11 cellular contexts compared by ENCODE assay signal in the genomic region with DNA sequence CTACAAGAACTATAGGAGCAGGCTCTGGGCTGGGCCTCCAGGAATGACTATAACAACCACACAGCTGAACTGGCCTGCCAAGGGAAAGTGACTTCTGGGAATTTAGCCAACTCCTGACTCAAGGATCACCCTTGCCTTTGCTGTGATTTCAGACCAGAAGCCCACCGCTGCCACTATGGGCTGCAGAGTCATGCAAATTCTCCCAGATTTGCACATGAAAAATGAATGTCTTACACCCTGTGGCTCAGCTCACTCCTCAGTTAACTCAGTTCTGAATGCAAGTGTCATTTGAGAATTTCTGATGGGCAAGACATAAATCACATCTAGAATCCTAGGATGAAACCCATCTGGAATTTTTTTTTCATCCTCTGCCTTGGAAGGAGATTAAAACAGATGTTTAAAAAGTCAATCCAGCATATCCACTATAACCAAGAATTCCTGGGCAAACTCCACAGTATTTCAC.
DNase-seq lines count a peak whose midpoint lies in the region; ATAC-seq lines count a peak whose summit lies in the region.
"Had no signal": no experiment of that assay in that cellular context is flagged by ENCODE, and none has a peak within 500 bp of the region (broad histone marks: within the 10 kb centered on the region; RNA-seq: fewer than 3 reads in every experiment).

No MANE protein-coding gene starts in this region.

- peaks cover 8% of the 10 kb centered on the region for H3K9me3 ChIP-seq in SJCRH30 (replicated peaks)

- no peak overlapping the region for H3K4me3 ChIP-seq in SJCRH30
- H3K4me3 ChIP-seq in skeletal muscle cell (ENCODE audit: low read depth, low read length): no peak overlapping the region

- H3K27me3 ChIP-seq in SJCRH30: no peaks in the 10 kb centered on the region

- peaks cover 12% of the 10 kb centered on the region for H3K4me1 ChIP-seq in SJCRH30

- ATAC-seq in activated CD4-positive, CD25-positive, alpha-beta regulatory T cell treated with anti-CD3 and anti-CD28 coated beads, Interleukin-2, amount 50 U/mL, for 24 hours: no peak

- DNase-seq in H4 (ENCODE audit: low spot score) (peak; percentile 91), SJCRH30 (peak; percentile 78 to 89), fibroblast of peridontal ligament (ENCODE audit: extremely low read depth) (peak; percentile 99), skeletal muscle cell (ENCODE audit: low read depth) (peak; percentile 97), NCI-H146 treated with DMSO at 0.1 percent for 48 hours (lab: John Stamatoyannopoulos, UW; ENCODE audit: unreplicated experiment) (no peak), islet precursor cell (no peak)
- no peak for DNase-seq in stimulated activated CD4-positive, alpha-beta T cell treated with anti-CD3 and anti-CD28 coated beads, Interleukin-12 subunit alpha, Interleukin-12 subunit beta, amount 100 ng/mL, for 4 hours
- DNase-seq: activated CD4-positive, alpha-beta memory T cell treated with anti-CD3 and anti-CD28 coated beads for 36 hours; SHP77; stimulated activated CD4-positive, alpha-beta T cell treated with anti-CD3 and anti-CD28 coated beads, Interleukin-2, amount 100 ng/mL, for 48 hours had no signal

- H3K36me3 ChIP-seq in SJCRH30: no peaks in the 10 kb centered on the region

- no peak overlapping the region; the same call in 1 of the 2 replicates for H3K27ac ChIP-seq in SJCRH30

Comparison
In these comparisons a context has a peak if more than half of its experiments do, and no peak if none do; other contexts are left out.
1. DNase-seq: peak in H4 (single experiment), SJCRH30 (2 of 2), fibroblast of peridontal ligament (single experiment) and skeletal muscle cell (single experiment); none in NCI-H146 treated with DMSO at 0.1 percent for 48 hours (single experiment), islet precursor cell (single experiment) and stimulated activated CD4-positive, alpha-beta T cell treated with anti-CD3 and anti-CD28 coated beads, Interleukin-12 subunit alpha, Interleukin-12 subunit beta, amount 100 ng/mL, for 4 hours (single experiment).